ENCODE assay signal across 8 cellular contexts in genomic region chr5:129094924-129095797, GRCh38. TPM values are rescaled to one million over a fixed set of nuclear protein-coding genes. Genes with fewer than 3 reads are reported as not detected.
DNase-seq lines count a peak whose midpoint lies in the region; ATAC-seq and TF ChIP-seq lines count a peak whose summit lies in the region.

No MANE protein-coding gene starts in this region.

- TF ChIP-seq CTCF in AG04449 (IDR thresholded peaks at IDR 0.05; ENCODE audit: insufficient read depth, low read length, missing control alignments) (no peak), natural killer cell (IDR thresholded peaks at IDR 0.05) (no peak)

- H3K27me3 Mint-ChIP-seq in natural killer cell (ENCODE audit: low read depth in 2 of 2): peaks cover 12 to 17% of the 10 kb centered on the region in 2 donors

- H3K4me1 ChIP-seq in stomach smooth muscle (ENCODE audit: control insufficient read depth, insufficient read depth, low read length): peaks cover 13% of the 10 kb centered on the region

- peak overlapping the region; percentile 64 to 77 for H3K9ac ChIP-seq in stomach smooth muscle (ENCODE audit: low read length in 2 of 2)

- intact Hi-C loops in natural killer cell (cut with micrococcal nuclease): loop anchor here (10.0 kb wide), 1 partner anchor 1010 kb away; the partner anchor contains the start of gene SLC12A2

- peak overlapping the region; percentile 83 for H3K4me3 Mint-ChIP-seq in natural killer cell

- no peak for DNase-seq in AG04449 (ENCODE audit: low read depth, low spot score)
- DNase-seq in NCI-H526 (lab: John Stamatoyannopoulos, UW): peak; percentile 32 to 65
- DNase-seq in activated T-cell treated with anti-CD3 and anti-CD28 coated beads for 48 hours (ENCODE audit: low read depth): peak; percentile 36
- DNase-seq in fibroblast of peridontal ligament (ENCODE audit: extremely low read depth): peak; percentile 28
- DNase-seq in natural killer cell: peak; percentile 47

- H3K27me3 ChIP-seq in stomach smooth muscle (ENCODE audit: control insufficient read depth in 1 of 2, insufficient read depth in 2 of 2, low read length in 2 of 2): no peaks in the 10 kb centered on the region

- no peaks in the 10 kb centered on the region for H3K9me3 ChIP-seq in stomach smooth muscle (ENCODE audit: control insufficient read depth in 2 of 2, low read length in 2 of 2)

- H3K9me3 Mint-ChIP-seq in natural killer cell: no peaks in the 10 kb centered on the region

- peak overlapping the region; percentile 58 to 80 for H3K27ac Mint-ChIP-seq in natural killer cell

- peak; percentile 27 for ATAC-seq in GM18520 (IDR thresholded peaks at IDR 0.05; ENCODE audit: unreplicated experiment)
- ATAC-seq in HG03025 (IDR thresholded peaks at IDR 0.05; ENCODE audit: low FRiP score, unreplicated experiment): peak; percentile 48
- peak; percentile 15 to 37 (median 24) for ATAC-seq in natural killer cell

- no peaks in the 10 kb centered on the region for H3K36me3 ChIP-seq in stomach smooth muscle (ENCODE audit: control insufficient read depth in 2 of 2, insufficient read depth in 2 of 2, low read length in 2 of 2)

- POLR2A ChIA-PET in AG04449 (lab: Yijun Ruan, JAX): interaction anchor here (0.7 kb wide), 1 partner anchor 10 kb away, joined by 3 read pairs; no protein-coding TSS in a partner anchor

- peaks cover 22 to 25% of the 10 kb centered on the region in 2 donors for H3K4me1 Mint-ChIP-seq in natural killer cell

- peak overlapping the region; percentile 56 for H3K27ac ChIP-seq in stomach smooth muscle (ENCODE audit: low read length)

- CTCF ChIA-PET in AG04449 (lab: Yijun Ruan, JAX): interaction anchor here (0.9 to 1.6 kb wide), 5 partner anchors 10 to 31 kb away, joined by 3 to 7 read pairs (median 4); no protein-coding TSS in a partner anchor

- H3K4me3 ChIP-seq in AG04449 (ENCODE audit: low read depth, low read length) (peak overlapping the region; percentile 96), stomach smooth muscle (ENCODE audit: low read length in 2 of 2) (peak overlapping the region; percentile 80 to 92)

- H3K36me3 Mint-ChIP-seq in natural killer cell: no peaks in the 10 kb centered on the region

RNA-seq across cellular contexts. Expression of gene ISOC1, which starts 0.6 kb away (rescaled TPM):
- total RNA-seq in natural killer cell: 10 to 100 TPM; 11.3 to 15.5 (median 15.1) TPM
